Comparison of ENCODE assay signal across 8 cellular contexts in the genomic region with DNA sequence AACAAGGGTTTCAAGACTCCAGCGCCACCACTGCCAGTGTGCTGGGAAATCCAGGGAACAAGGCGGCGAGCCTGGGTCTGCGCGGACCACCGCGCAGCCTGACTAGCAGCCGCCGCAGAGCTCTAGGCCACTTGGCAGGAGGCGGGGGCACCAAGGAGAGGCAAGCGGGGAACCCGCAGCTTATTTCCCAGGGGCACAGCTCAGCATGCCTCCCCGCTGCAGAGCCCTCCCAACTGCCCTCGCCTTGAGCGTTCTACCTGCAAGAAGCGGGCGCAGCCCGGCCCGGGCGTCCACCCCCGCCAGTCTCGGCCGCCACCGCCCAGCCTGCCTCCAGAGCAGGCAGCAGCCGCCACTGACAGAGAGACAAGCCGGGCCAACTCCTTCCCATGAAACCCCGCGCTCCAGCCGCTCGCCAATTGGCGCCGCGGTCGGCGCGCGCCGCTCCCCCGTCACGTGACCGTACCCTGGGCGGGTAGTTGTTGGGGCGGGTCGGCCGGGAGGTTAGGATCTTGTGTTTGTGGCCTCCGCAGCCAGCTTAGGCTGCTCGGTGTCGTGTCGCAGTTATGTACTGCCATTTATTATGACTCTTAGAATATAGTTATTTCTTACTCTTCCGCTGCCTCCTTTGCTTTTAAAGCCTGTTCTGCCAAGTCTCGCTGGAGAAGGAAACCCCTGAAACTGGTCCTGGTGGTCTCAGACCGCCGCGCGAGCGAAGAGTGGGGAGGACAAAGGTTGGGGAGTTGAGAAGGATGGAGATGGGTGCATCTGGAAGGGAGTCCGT. TPM values are rescaled to one million over a fixed set of nuclear protein-coding genes. Genes with fewer than 3 reads are reported as not detected.
DNase-seq lines count a peak whose midpoint lies in the region; ATAC-seq and TF ChIP-seq lines count a peak whose summit lies in the region.

A gene with protein sequence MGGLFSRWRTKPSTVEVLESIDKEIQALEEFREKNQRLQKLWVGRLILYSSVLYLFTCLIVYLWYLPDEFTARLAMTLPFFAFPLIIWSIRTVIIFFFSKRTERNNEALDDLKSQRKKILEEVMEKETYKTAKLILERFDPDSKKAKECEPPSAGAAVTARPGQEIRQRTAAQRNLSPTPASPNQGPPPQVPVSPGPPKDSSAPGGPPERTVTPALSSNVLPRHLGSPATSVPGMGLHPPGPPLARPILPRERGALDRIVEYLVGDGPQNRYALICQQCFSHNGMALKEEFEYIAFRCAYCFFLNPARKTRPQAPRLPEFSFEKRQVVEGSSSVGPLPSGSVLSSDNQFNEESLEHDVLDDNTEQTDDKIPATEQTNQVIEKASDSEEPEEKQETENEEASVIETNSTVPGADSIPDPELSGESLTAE (minus strand): TSS at position 365 of the 781 bp plus-strand sequence. CDS start 6,683 bp downstream, outside the sequence.

- peak; percentile 93 for DNase-seq in ACHN
- DNase-seq in NCI-H2227 (lab: John Stamatoyannopoulos, UW; ENCODE audit: unreplicated experiment): peak; percentile 97
- DNase-seq in WERI-Rb-1: peak; percentile 94
- peak; percentile 89 for DNase-seq in mammary epithelial cell
- peak; percentile 85 to 90 (median 89) for DNase-seq in immature natural killer cell
- DNase-seq in smooth muscle cell of the brain vasculature (ENCODE audit: low read depth, low spot score): peak; percentile 66

- peak within 1 kb of the TSS; percentile 90 for H3K4me2 ChIP-seq in mammary epithelial cell (ENCODE audit: insufficient read depth, low read depth, low read length)

- H3K36me3 ChIP-seq in WERI-Rb-1 (no peaks in the 10 kb centered on the region), mammary epithelial cell (ENCODE audit: insufficient read depth, low read length) (no peaks in the 10 kb centered on the region)

- peaks cover 2 to 8% (median 4%) of the 10 kb centered on the region in 3 donors for H3K27me3 Mint-ChIP-seq in immature natural killer cell (ENCODE audit: low read depth in 3 of 3)

- H3K9ac ChIP-seq in mammary epithelial cell (ENCODE audit: insufficient read depth, low read length): peak within 1 kb of the TSS; percentile 85

- peak within 1 kb of the TSS; percentile 48 to 94 (median 85) for H3K27ac Mint-ChIP-seq in immature natural killer cell

- peaks cover 8% of the 10 kb centered on the region for H3K4me1 ChIP-seq in mammary epithelial cell (ENCODE audit: insufficient read depth, low read length)

- H2AFZ ChIP-seq in mammary epithelial cell (ENCODE audit: low read depth, low read length): peak within 1 kb of the TSS; percentile 98

- ATAC-seq in GM18873 (IDR thresholded peaks at IDR 0.05; ENCODE audit: low FRiP score, unreplicated experiment): peak; percentile 89
- ATAC-seq in HG03139 (IDR thresholded peaks at IDR 0.05; ENCODE audit: unreplicated experiment): peak; percentile 94

- no peaks in the 10 kb centered on the region for H3K36me3 Mint-ChIP-seq in immature natural killer cell

- H3K9me3 Mint-ChIP-seq in immature natural killer cell: no peaks in the 10 kb centered on the region

- no TSS peak for BruUV-seq in mammary epithelial cell (replicated peaks; lab: Mats Ljungman, UMichigan)

- H3K4me1 Mint-ChIP-seq in immature natural killer cell: peaks cover 15 to 24% of the 10 kb centered on the region in 2 donors

- no peaks in the 10 kb centered on the region for H3K9me3 ChIP-seq in WERI-Rb-1 (ENCODE audit: severe bottlenecking)
- H3K9me3 ChIP-seq in mammary epithelial cell (replicated peaks; ENCODE audit: insufficient read depth, low read length): no peaks in the 10 kb centered on the region

- no peaks in the 10 kb centered on the region for H4K20me1 ChIP-seq in mammary epithelial cell (ENCODE audit: insufficient read depth, low read length)

- peak within 1 kb of the TSS; percentile 91 for H3K27ac ChIP-seq in WERI-Rb-1
- H3K27ac ChIP-seq in mammary epithelial cell (ENCODE audit: insufficient read depth, low read depth, low read length): peak within 1 kb of the TSS; percentile 72

- intact Hi-C loops in mammary epithelial cell (cut with micrococcal nuclease): loop anchor here (1.0 to 10.0 kb wide), 3 partner anchors 85 to 312 kb away; no protein-coding TSS in a partner anchor

- TF ChIP-seq CTCF in WERI-Rb-1 (IDR thresholded peaks at IDR 0.05; ENCODE audit: low read depth, low read length) (no peak), mammary epithelial cell (conservative IDR thresholded peaks at IDR 0.05 in 1 of 2, IDR thresholded peaks at IDR 0.05 in 1 of 2; ENCODE audit: extremely low read depth in 1 of 2, insufficient read depth in 1 of 2, low read depth in 1 of 2, low read length in 2 of 2) (no peak)

- peaks cover 41% of the 10 kb centered on the region for H3K79me2 ChIP-seq in mammary epithelial cell (ENCODE audit: insufficient read depth, low read length)

- peak within 1 kb of the TSS; percentile 83 to 96 (median 88) for H3K4me3 Mint-ChIP-seq in immature natural killer cell

- H3K4me3 ChIP-seq in WERI-Rb-1 (ENCODE audit: low read depth, low read length): peak within 1 kb of the TSS; percentile 78
- peak within 1 kb of the TSS; percentile 85 to 90 (median 88) for H3K4me3 ChIP-seq in mammary epithelial cell (replicated peaks in 1 of 3; ENCODE audit: insufficient read depth in 1 of 3, low read depth in 2 of 3, low read length in 3 of 3)

- in situ Hi-C loops in ACHN (cut with HindIII; ENCODE audit: low pct_ligation_motif_present, low pct_unique_long_range_greater_than_20kb, low sequenced_read_pairs) (no loop called here), mammary epithelial cell (cut with MboI; ENCODE audit: low sequenced_read_pairs in 2 of 2) (no loop called here)

- CTCF ChIA-PET in mammary epithelial cell (lab: Charles Lee; ENCODE audit: low non-redundant PET): interaction anchor here (0.5 kb wide), 1 partner anchor 246 kb away, joined by 3 read pairs; no protein-coding TSS in a partner anchor

- no peaks in the 10 kb centered on the region for H3K27me3 ChIP-seq in WERI-Rb-1 (ENCODE audit: insufficient read depth, low read depth, severe bottlenecking)
- H3K27me3 ChIP-seq in mammary epithelial cell (ENCODE audit: insufficient read depth, low read length): no peaks in the 10 kb centered on the region

- dilution Hi-C loops in mammary epithelial cell (cut with HindIII; ENCODE audit: low sequenced_read_pairs): no loop called here

- WGBS in mammary epithelial cell (ENCODE audit: low coverage, missing lambda C conversion rate): 6% methylated on average over 6 of the region's 57 CpGs

RNA-seq across cellular contexts. Expression of the gene that starts here (rescaled TPM):
- total RNA-seq in mammary epithelial cell: 10 to 100 TPM; 34.7 to 47.7 TPM
- polyA plus RNA-seq in mammary epithelial cell (14.8 TPM), immature natural killer cell (10 to 100 TPM; 13.7 to 21.3 (median 18.0) TPM)
- 33.1 TPM for polyA minus RNA-seq in mammary epithelial cell

Comparison
In these comparisons a context has a peak if more than half of its experiments do, and no peak if none do; other contexts are left out.
1. Peak in every context shown above with its lines: DNase-seq, ATAC-seq, H3K4me3 ChIP-seq and H3K27ac ChIP-seq.